Comparison of ENCODE assay signal across 7 cellular contexts in genomic region chr16:56916571-56917403, GRCh38. TPM values are rescaled to one million over a fixed set of nuclear protein-coding genes. Genes with fewer than 3 reads are reported as not detected.
DNase-seq lines count a peak whose midpoint lies in the region; ATAC-seq and TF ChIP-seq lines count a peak whose summit lies in the region.

No MANE protein-coding gene starts in this region.

- H3K9me3 ChIP-seq in mesenchymal stem cell (ENCODE audit: control insufficient read depth, low read length), result no peaks in the 10 kb centered on the region

- no peak overlapping the region for H2BK5ac ChIP-seq in mesenchymal stem cell (ENCODE audit: low read depth, low read length, poor library complexity, severe bottlenecking)

- CTCF ChIA-PET in WTC11 (lab: Charles Lee), result no interaction called here

- peaks cover 7% of the 10 kb centered on the region for H3K27me3 Mint-ChIP-seq in T-helper 1 cell treated with Interleukin-12 subunit alpha and Interleukin-12 subunit beta and Interleukin-4 antibody, amounts not matched to agents 30 μg/mL and 1 μg/mL, for 36 hours (ENCODE audit: low read depth)
- peaks cover 40% of the 10 kb centered on the region for H3K27me3 Mint-ChIP-seq in osteocyte (ENCODE audit: unreplicated experiment)
- no peaks in the 10 kb centered on the region; the same call in 1 of the 2 replicates for H3K27me3 Mint-ChIP-seq in WTC11 (ENCODE audit: low read depth)

- H3K4ac ChIP-seq in mesenchymal stem cell (ENCODE audit: low read depth in 1 of 2, low read length in 2 of 2), result no peak overlapping the region

- H3K27ac Mint-ChIP-seq in T-helper 1 cell treated with Interleukin-12 subunit alpha and Interleukin-12 subunit beta and Interleukin-4 antibody, amounts not matched to agents 30 μg/mL and 1 μg/mL, for 36 hours, result peak overlapping the region; percentile 93
- H3K27ac Mint-ChIP-seq in osteocyte (ENCODE audit: unreplicated experiment), result no peak overlapping the region
- H3K27ac Mint-ChIP-seq in WTC11, result no peak overlapping the region

- DNase-seq in mesenchymal stem cell (no peak), osteocyte (ENCODE audit: extremely low spot score, unreplicated experiment) (no peak), WTC11 (ENCODE audit: low spot score) (no peak), NCI-H1092 (lab: John Stamatoyannopoulos, UW) (no peak)

- peak overlapping the region; percentile 15 for H2AK5ac ChIP-seq in mesenchymal stem cell (ENCODE audit: low read length, severe bottlenecking)

- 95% methylated on average over 2 of the region's 5 CpGs for WGBS in mesenchymal stem cell

- H2BK120ac ChIP-seq in mesenchymal stem cell (ENCODE audit: low read depth, low read length), result no peak overlapping the region

- no peak overlapping the region for H4K91ac ChIP-seq in mesenchymal stem cell (ENCODE audit: low read length)

- peaks cover 15% of the 10 kb centered on the region for H3K4me1 ChIP-seq in mesenchymal stem cell (ENCODE audit: control insufficient read depth, insufficient read depth, low read depth, low read length)

- H3K9me3 Mint-ChIP-seq in T-helper 1 cell treated with Interleukin-12 subunit alpha and Interleukin-12 subunit beta and Interleukin-4 antibody, amounts not matched to agents 30 μg/mL and 1 μg/mL, for 36 hours, result no peaks in the 10 kb centered on the region
- H3K9me3 Mint-ChIP-seq in osteocyte (ENCODE audit: unreplicated experiment) (no peaks in the 10 kb centered on the region), WTC11 (no peaks in the 10 kb centered on the region)

- no peak overlapping the region for H3K4me2 ChIP-seq in mesenchymal stem cell (ENCODE audit: low read length, poor library complexity, severe bottlenecking)

- TF ChIP-seq CTCF in osteocyte (IDR thresholded peaks at IDR 0.05) (no peak), WTC11 (IDR thresholded peaks at IDR 0.05) (no peak)

- no peaks in the 10 kb centered on the region for H3K79me1 ChIP-seq in mesenchymal stem cell (replicated peaks; ENCODE audit: low read length, poor library complexity, severe bottlenecking)

- peaks cover 7% of the 10 kb centered on the region for H3K36me3 Mint-ChIP-seq in T-helper 1 cell treated with Interleukin-12 subunit alpha and Interleukin-12 subunit beta and Interleukin-4 antibody, amounts not matched to agents 30 μg/mL and 1 μg/mL, for 36 hours (ENCODE audit: low read depth)
- H3K36me3 Mint-ChIP-seq in osteocyte (ENCODE audit: unreplicated experiment) (no peaks in the 10 kb centered on the region), WTC11 (no peaks in the 10 kb centered on the region)

- H4K8ac ChIP-seq in mesenchymal stem cell (ENCODE audit: low read length), result no peak overlapping the region

- no peak overlapping the region for H3K4me3 ChIP-seq in mesenchymal stem cell (ENCODE audit: insufficient read depth in 1 of 2, low read depth in 1 of 2, low read length in 2 of 2)

- no peak overlapping the region for H2BK12ac ChIP-seq in mesenchymal stem cell (ENCODE audit: low read length in 2 of 2)

- no peak overlapping the region for H3K18ac ChIP-seq in mesenchymal stem cell (ENCODE audit: low read depth in 1 of 2, low read length in 2 of 2)

- H3K4me1 Mint-ChIP-seq in T-helper 1 cell treated with Interleukin-12 subunit alpha and Interleukin-12 subunit beta and Interleukin-4 antibody, amounts not matched to agents 30 μg/mL and 1 μg/mL, for 36 hours (ENCODE audit: low read depth), result peaks cover 42% of the 10 kb centered on the region
- H3K4me1 Mint-ChIP-seq in osteocyte (ENCODE audit: unreplicated experiment) (peaks cover 46% of the 10 kb centered on the region), WTC11 (peaks cover 9% of the 10 kb centered on the region; the same call in 1 of the 2 replicates)

- ATAC-seq in GM19035 (IDR thresholded peaks at IDR 0.05; ENCODE audit: unreplicated experiment) (peak; percentile 69), HG02852 (IDR thresholded peaks at IDR 0.05; ENCODE audit: unreplicated experiment) (peak; percentile 77), WTC11 (no peak)

- POLR2A ChIA-PET in WTC11 (lab: Charles Lee), result no interaction called here

- no peak overlapping the region for H3K14ac ChIP-seq in mesenchymal stem cell (ENCODE audit: low read length in 2 of 2)

- peak overlapping the region; percentile 77 for H3K4me3 Mint-ChIP-seq in T-helper 1 cell treated with Interleukin-12 subunit alpha and Interleukin-12 subunit beta and Interleukin-4 antibody, amounts not matched to agents 30 μg/mL and 1 μg/mL, for 36 hours
- no peak overlapping the region for H3K4me3 Mint-ChIP-seq in osteocyte (ENCODE audit: unreplicated experiment)
- no peak overlapping the region for H3K4me3 Mint-ChIP-seq in WTC11

- H3K27ac ChIP-seq in mesenchymal stem cell (ENCODE audit: low read length, poor library complexity, severe bottlenecking), result no peak overlapping the region

- no peak overlapping the region for H3K23ac ChIP-seq in mesenchymal stem cell (ENCODE audit: low read length in 2 of 2)

- H3K9ac ChIP-seq in mesenchymal stem cell (ENCODE audit: low read length), result no peak overlapping the region

- peaks cover 4 to 58% of the 10 kb centered on the region in 2 experiments for H3K27me3 ChIP-seq in mesenchymal stem cell (ENCODE audit: control insufficient read depth in 1 of 2, insufficient read depth in 1 of 2, low read length in 2 of 2)

- H2BK15ac ChIP-seq in mesenchymal stem cell (ENCODE audit: low read depth, poor library complexity, severe bottlenecking), result no peak overlapping the region

- no peaks in the 10 kb centered on the region for H3K36me3 ChIP-seq in mesenchymal stem cell (ENCODE audit: control insufficient read depth in 1 of 2, insufficient read depth in 2 of 2, low read depth in 1 of 2, low read length in 2 of 2)

- H2AFZ ChIP-seq in mesenchymal stem cell (ENCODE audit: low read depth, low read length), result no peak overlapping the region

TF ChIP-seq in WTC11, 78 proteins besides CTCF, POLR2A, EP300 and RAD21 (continues in another document):
- TF ChIP-seq ZBTB43 (CRISPR knock-in tag; IDR thresholded peaks at IDR 0.05), result no peak
- no peak for TF ChIP-seq ATF2 (CRISPR knock-in tag; IDR thresholded peaks at IDR 0.05; ENCODE audit: borderline replicate concordance, low read depth)
- no peak for TF ChIP-seq ZBTB21 (CRISPR knock-in tag; IDR thresholded peaks at IDR 0.05; ENCODE audit: borderline replicate concordance)
- no peak for TF ChIP-seq PRDM15 (CRISPR knock-in tag; IDR thresholded peaks at IDR 0.05)
- TF ChIP-seq TCF7 (CRISPR knock-in tag; IDR thresholded peaks at IDR 0.05; ENCODE audit: low read depth), result no peak
- TF ChIP-seq ZNF219 (CRISPR knock-in tag; IDR thresholded peaks at IDR 0.05; ENCODE audit: borderline replicate concordance), result no peak
- no peak for TF ChIP-seq NFATC4 (CRISPR knock-in tag; IDR thresholded peaks at IDR 0.05)
- TF ChIP-seq JAZF1 (CRISPR knock-in tag; IDR thresholded peaks at IDR 0.05), result no peak

RNA-seq across cellular contexts. Expression of gene HERPUD1, which starts 15.2 kb away (rescaled TPM):
- 93.8 TPM for polyA plus RNA-seq in mesenchymal stem cell (2013, experiment 1 of 2)
- 94.5 TPM for polyA plus RNA-seq in mesenchymal stem cell (2013, experiment 2 of 2)
- total RNA-seq in osteocyte, result 251 and 285 TPM in 2 replicates
- total RNA-seq in WTC11 (2021), result 21.4 to 30.8 TPM (median 21.7 TPM) in 3 replicates

RNA-seq across cellular contexts. Expression of gene CETP, which starts 45.0 kb away (rescaled TPM):
- not detected for polyA plus RNA-seq in mesenchymal stem cell (2013, experiment 1 of 2)
- polyA plus RNA-seq in mesenchymal stem cell (2013, experiment 2 of 2), result 0.03 TPM
- total RNA-seq in osteocyte, result not detected in 2 replicates
- total RNA-seq in WTC11 (2021), result not detected in 3 replicates

RNA-seq across cellular contexts. Expression of gene SLC12A3, which starts 51.8 kb away (rescaled TPM):
- not detected for polyA plus RNA-seq in mesenchymal stem cell (2013, experiment 1 of 2)
- polyA plus RNA-seq in mesenchymal stem cell (2013, experiment 2 of 2), result not detected
- total RNA-seq in osteocyte (not detected in 2 replicates), WTC11 (2021) (0.05 to 0.09 TPM in 2 of 3 replicates, not detected in the other)
